Comparison of ENCODE assay signal across 8 cellular contexts in the genomic region with DNA sequence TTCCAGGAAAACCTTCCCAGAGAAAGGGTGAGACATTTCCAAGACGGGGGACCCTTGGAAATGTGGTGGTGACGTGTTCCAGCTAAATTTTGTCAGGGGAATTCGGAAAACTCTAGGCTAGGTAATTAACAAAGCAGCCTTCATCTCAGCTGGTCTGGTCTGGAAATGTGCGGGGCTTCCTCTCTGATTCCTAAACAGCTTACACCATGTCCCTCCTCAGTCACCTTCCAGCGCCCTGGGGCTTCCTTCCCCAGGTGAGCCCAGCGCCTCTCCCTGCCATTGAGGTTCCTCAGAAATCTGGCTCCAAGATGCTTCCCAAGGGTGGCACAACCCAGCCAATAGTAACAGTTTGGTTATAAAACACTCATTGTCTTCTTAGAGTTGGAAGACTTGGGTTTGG. TPM values are rescaled to one million over a fixed set of nuclear protein-coding genes. Genes with fewer than 3 reads are reported as not detected.
DNase-seq lines count a peak whose midpoint lies in the region; ATAC-seq and TF ChIP-seq lines count a peak whose summit lies in the region.

No MANE protein-coding gene starts in this region.

- H3K27ac Mint-ChIP-seq in Calu3 (ENCODE audit: unreplicated experiment), result peak overlapping the region; percentile 84
- peak overlapping the region; percentile 99 for H3K27ac Mint-ChIP-seq in endodermal cell

- peak overlapping the region; percentile 45 for H3K27ac ChIP-seq in OCI-LY7 (ENCODE audit: low read depth, low read length, poor library complexity, severe bottlenecking)
- peak overlapping the region; percentile 75 for H3K27ac ChIP-seq in endodermal cell (ENCODE audit: low read depth, low read length)
- peak overlapping the region; percentile 89 to 93 for H3K27ac ChIP-seq in ovary

- peak overlapping the region; percentile 97 for H3K4me2 ChIP-seq in OCI-LY7 (ENCODE audit: low read length)

- H3K27me3 Mint-ChIP-seq in Calu3 (ENCODE audit: unreplicated experiment), result peaks cover 5% of the 10 kb centered on the region
- no peaks in the 10 kb centered on the region for H3K27me3 Mint-ChIP-seq in endodermal cell (ENCODE audit: insufficient read depth)

- peaks cover 25% of the 10 kb centered on the region for H3K4me1 ChIP-seq in OCI-LY7 (ENCODE audit: insufficient read depth, low read length, poor library complexity, severe bottlenecking)
- peaks cover 18% of the 10 kb centered on the region for H3K4me1 ChIP-seq in endodermal cell (ENCODE audit: control insufficient read depth, insufficient read depth, low read length)
- H3K4me1 ChIP-seq in ovary (ENCODE audit: insufficient read depth), result peaks cover 15% of the 10 kb centered on the region

- peaks cover 65% of the 10 kb centered on the region for H3K79me2 ChIP-seq in OCI-LY7 (ENCODE audit: insufficient read depth, low read depth, low read length)

- H3K9me2 ChIP-seq in OCI-LY7 (ENCODE audit: insufficient read depth, low read length), result no peaks in the 10 kb centered on the region

- CTCF ChIA-PET in Calu3 (lab: Charles Lee), result interaction anchor here (1.3 to 3.7 kb wide), 3 partner anchors 13 to 262 kb away, joined by 3 to 15 read pairs (median 6); no protein-coding TSS in a partner anchor
- CTCF ChIA-PET in OCI-LY7 (lab: Charles Lee; ENCODE audit: unreplicated experiment), result interaction anchor here (0.5 kb wide), 1 partner anchor 945 kb away, joined by 4 read pairs; no protein-coding TSS in a partner anchor

- 8% methylated on average over 5 to 6 of the region's 6 CpGs for WGBS in endodermal cell (ENCODE audit: insufficient coverage in 1 of 2, insufficient read length in 1 of 2), 2 experiments
- WGBS in ovary, 3 donors, result 1 to 3% (median 2%) methylated on average over 6 of the region's 6 CpGs

- no peak for TF ChIP-seq CTCF in Calu3 (IDR thresholded peaks at IDR 0.05; ENCODE audit: unreplicated experiment)
- no peak for TF ChIP-seq CTCF in OCI-LY7 (conservative IDR thresholded peaks at IDR 0.05; ENCODE audit: low read length)
- no peak for TF ChIP-seq CTCF in endodermal cell (conservative IDR thresholded peaks at IDR 0.05)
- no peak for TF ChIP-seq CTCF in ovary (IDR thresholded peaks at IDR 0.05)

- H3K9me3 Mint-ChIP-seq in Calu3 (ENCODE audit: low read depth, unreplicated experiment) (no peaks in the 10 kb centered on the region), endodermal cell (no peaks in the 10 kb centered on the region)

- H3K9me3 ChIP-seq in OCI-LY7 (ENCODE audit: low read length), result no peaks in the 10 kb centered on the region
- H3K9me3 ChIP-seq in endodermal cell (ENCODE audit: control insufficient read depth, low read length), result no peaks in the 10 kb centered on the region
- no peaks in the 10 kb centered on the region for H3K9me3 ChIP-seq in ovary

- H3K4me3 ChIP-seq in OCI-LY7 (ENCODE audit: low read depth, low read length, poor library complexity, severe bottlenecking) (peak overlapping the region; percentile 90), endodermal cell (ENCODE audit: low read length) (peak overlapping the region; percentile 96), ovary (peak overlapping the region; percentile 85)

- POLR2A ChIA-PET in OCI-LY7 (lab: Charles Lee), result interaction anchor here (2.0 kb wide), 1 partner anchor 173 kb away, joined by 6 read pairs; no protein-coding TSS in a partner anchor

- DNase-seq in Calu3 (peak; percentile 28), OCI-LY7 (ENCODE audit: low spot score) (peak; percentile 25), endodermal cell (no peak), ovary (peak in 1 of 5 donors; percentile 29), GDM1 (lab: John Stamatoyannopoulos, UW) (no peak), NCI-H2107 (lab: John Stamatoyannopoulos, UW) (no peak)

- intact Hi-C loops in Calu3 (cut with micrococcal nuclease; ENCODE audit: unreplicated experiment), result loop anchor here (10.0 kb wide), 1 partner anchor 215 kb away; no protein-coding TSS in a partner anchor
- intact Hi-C loops in OCI-LY7 (cut with micrococcal nuclease; ENCODE audit: unreplicated experiment), result loop anchor here (1.0 to 5.0 kb wide), 4 partner anchors 198 to 367 kb away; partner anchors contain the start of genes COPG1 and RPN1
- intact Hi-C loops in ovary (cut with DNase I), result loop anchor here in 1 of 4 donors (1.0 to 10.0 kb wide), 2 partner anchors 195 to 230 kb away; partner anchors contain the start of gene RPN1

- H3K36me3 Mint-ChIP-seq in Calu3 (ENCODE audit: insufficient read depth, unreplicated experiment) (peaks cover 57% of the 10 kb centered on the region), endodermal cell (ENCODE audit: low read depth) (peaks cover 18% of the 10 kb centered on the region)

- H3K9ac ChIP-seq in endodermal cell (ENCODE audit: extremely low read depth, low read length, poor library complexity, severe bottlenecking), result peak overlapping the region; percentile 94

- TF ChIP-seq EP300 in ovary (IDR thresholded peaks at IDR 0.05), result no peak

- no TSS peak for BruUV-seq in Calu3 (replicated peaks; lab: Mats Ljungman, UMichigan)
- BruUV-seq in OCI-LY7 (replicated peaks; lab: Mats Ljungman, UMichigan), result no TSS peak

- H4K20me1 ChIP-seq in OCI-LY7 (ENCODE audit: insufficient read depth, low read length), result no peaks in the 10 kb centered on the region

- H3K4me1 Mint-ChIP-seq in Calu3 (ENCODE audit: low read depth, unreplicated experiment) (peaks cover 43% of the 10 kb centered on the region), endodermal cell (peaks cover 37% of the 10 kb centered on the region)

- H3K4me3 Mint-ChIP-seq in Calu3 (ENCODE audit: low read depth, unreplicated experiment) (peak overlapping the region; percentile 81), endodermal cell (peak overlapping the region; percentile 75)

- no peaks in the 10 kb centered on the region for H3K27me3 ChIP-seq in endodermal cell (ENCODE audit: control insufficient read depth, insufficient read depth, low read length, poor library complexity, severe bottlenecking)
- H3K27me3 ChIP-seq in ovary, result no peaks in the 10 kb centered on the region

- H2AFZ ChIP-seq in OCI-LY7 (ENCODE audit: low read length), result peak overlapping the region; percentile 78

- H3K36me3 ChIP-seq in OCI-LY7 (ENCODE audit: insufficient read depth, low read length) (peaks cover 39% of the 10 kb centered on the region), endodermal cell (ENCODE audit: control insufficient read depth, insufficient read depth, low read length) (peaks cover 26% of the 10 kb centered on the region), ovary (no peaks in the 10 kb centered on the region)

- TF ChIP-seq POLR2A in ovary (IDR thresholded peaks at IDR 0.05), result no peak

- ATAC-seq in esophagus mucosa, result no peak
- no peak for ATAC-seq in HG03457 (IDR thresholded peaks at IDR 0.05; ENCODE audit: unreplicated experiment)

RNA-seq across cellular contexts. Expression of gene ACAD9, which starts 0.6 kb away (rescaled TPM):
- total RNA-seq in Calu3 (2022), result 112 and 124 TPM in 2 replicates
- total RNA-seq in OCI-LY7 (2014; rRNA removed; shearing (Covaris generic)), result 88.5 and 93.7 TPM in 2 replicates
- total RNA-seq in OCI-LY7 (2022), result 56.8 and 69.5 TPM in 2 replicates
- 10 to 100 TPM; 48.0 to 52.1 TPM for total RNA-seq in endodermal cell
- polyA plus RNA-seq in endodermal cell (2013, experiment 1 of 2), result 32.3 TPM
- 30.3 TPM for polyA plus RNA-seq in endodermal cell (2013, experiment 2 of 2)
- 10 to 100 TPM; 32.7 to 51.7 (median 39.0) TPM for total RNA-seq in ovary
- 10 to 100 TPM; 21.8 to 23.0 TPM for polyA plus RNA-seq in ovary
- 34.7 TPM for total RNA-seq in esophagus mucosa

Comparison
In these comparisons a context has a peak if more than half of its experiments do, and no peak if none do; other contexts are left out.
1. DNase-seq: peak in Calu3 (single experiment) and OCI-LY7 (single experiment); none in endodermal cell (single experiment), GDM1 (single experiment) and NCI-H2107 (single experiment).
2. Peak in every context shown above with its lines, with median percentiles within 50 percentile points of each other: H3K27ac ChIP-seq and H3K4me3 ChIP-seq.